8 cellular contexts compared by ENCODE assay signal in the genomic region with DNA sequence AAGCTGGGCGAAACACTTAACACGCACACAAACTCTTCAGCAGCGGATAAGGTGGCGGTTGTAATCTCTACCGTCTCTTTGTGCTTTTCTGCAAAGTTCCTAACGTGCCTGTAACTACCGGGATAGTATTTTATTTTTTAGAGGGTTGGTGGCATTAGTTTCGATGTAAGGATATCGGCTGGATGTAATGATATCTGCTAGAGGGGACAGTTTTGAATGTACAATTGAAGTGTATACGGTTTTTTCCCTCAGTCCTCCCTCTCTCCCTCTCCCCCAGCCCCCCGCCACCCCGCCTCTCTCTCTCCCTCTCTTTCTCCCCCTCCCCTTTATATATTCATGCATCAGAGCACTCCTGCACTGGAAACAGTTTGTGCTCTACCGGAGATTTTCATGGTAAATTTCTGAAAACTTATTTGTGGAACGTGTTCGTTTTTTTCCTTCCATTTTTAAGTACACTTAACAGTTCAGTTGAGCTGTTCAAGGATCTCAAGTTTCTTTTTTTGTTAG. TPM values are rescaled to one million over a fixed set of nuclear protein-coding genes. Genes with fewer than 3 reads are reported as not detected.
DNase-seq lines count a peak whose midpoint lies in the region; ATAC-seq and TF ChIP-seq lines count a peak whose summit lies in the region.

No MANE protein-coding gene starts in this region.

- H3K27ac ChIP-seq in Peyer's patch (peak overlapping the region; percentile 89 to 100 (median 97)), substantia nigra (ENCODE audit: low read depth, low read length, poor library complexity, severe bottlenecking) (peak overlapping the region; percentile 70)

- H3K4me1 ChIP-seq in Peyer's patch: peaks cover 0 to 12% (median 0%) of the 10 kb centered on the region in 4 donors

- peaks cover 4% of the 10 kb centered on the region for H3K9me3 Mint-ChIP-seq in glutamatergic neuron (ENCODE audit: unreplicated experiment)

- peak; percentile 77 for DNase-seq in DMS153 treated with DMSO at 0.1 percent for 48 hours (lab: John Stamatoyannopoulos, UW; ENCODE audit: unreplicated experiment)
- DNase-seq in DMS153 (lab: John Stamatoyannopoulos, UW): no peak
- DNase-seq in Peyer's patch: no peak
- peak; percentile 50 for DNase-seq in glutamatergic neuron
- peak in 5 of 49 donors; percentile 3 to 37 (median 25) for DNase-seq in substantia nigra (lab: John Stamatoyannopoulos, UW)
- DNase-seq in T1000 (lab: John Stamatoyannopoulos, UW): no peak

- H3K27me3 ChIP-seq in Peyer's patch: no peaks in the 10 kb centered on the region

- ATAC-seq in HG02970 (IDR thresholded peaks at IDR 0.05; ENCODE audit: low FRiP score, unreplicated experiment) (no peak), GM19328 (IDR thresholded peaks at IDR 0.05; ENCODE audit: unreplicated experiment) (no peak)

- no peaks in the 10 kb centered on the region for H3K9me3 ChIP-seq in Peyer's patch

- H3K27ac Mint-ChIP-seq in glutamatergic neuron (ENCODE audit: unreplicated experiment): no peak overlapping the region

- H3K4me3 ChIP-seq in Peyer's patch: peak overlapping the region; percentile 70 to 100 (median 96)

- H3K4me3 Mint-ChIP-seq in glutamatergic neuron (ENCODE audit: unreplicated experiment): no peak overlapping the region

- H3K36me3 ChIP-seq in Peyer's patch: no peaks in the 10 kb centered on the region

- no peaks in the 10 kb centered on the region for H3K36me3 Mint-ChIP-seq in glutamatergic neuron (ENCODE audit: unreplicated experiment)

- peaks cover 3% of the 10 kb centered on the region for H3K27me3 Mint-ChIP-seq in glutamatergic neuron (ENCODE audit: unreplicated experiment)

- H3K4me1 Mint-ChIP-seq in glutamatergic neuron (ENCODE audit: low read depth, unreplicated experiment): no peaks in the 10 kb centered on the region

- no peak for TF ChIP-seq CTCF in Peyer's patch (IDR thresholded peaks at IDR 0.05)
- TF ChIP-seq CTCF in glutamatergic neuron (IDR thresholded peaks at IDR 0.05; ENCODE audit: partially characterized antibody, unreplicated experiment): no peak

- no peak for TF ChIP-seq POLR2A in Peyer's patch (IDR thresholded peaks at IDR 0.05)

RNA-seq across cellular contexts. Expression of gene GLCCI1, which starts 1.6 kb away (rescaled TPM):
- total RNA-seq in Peyer's patch (10 to 100 TPM in 1 of 4 donors, 1 to 10 TPM in 3; 5.1 to 33.8 (median 7.9) TPM), glutamatergic neuron (ENCODE audit: unreplicated experiment) (30.7 TPM)

Comparison
In these comparisons a context has a peak if more than half of its experiments do, and no peak if none do; other contexts are left out.
1. DNase-seq: peak in DMS153 treated with DMSO at 0.1 percent for 48 hours (single experiment) and glutamatergic neuron (single experiment); none in DMS153 (single experiment), Peyer's patch (0 of 3) and T1000 (single experiment).